Comparison of ENCODE assay signal across 1 cellular context in genomic region chr17:82863941-82864720, GRCh38.
TF ChIP-seq lines count a peak whose summit lies in the region.

No MANE protein-coding gene starts in this region.

TF ChIP-seq in K562, 482 proteins besides CTCF, POLR2A, EP300 and RAD21 (continued from another document and continues in another):
- TF ChIP-seq ZNF639 (CRISPR knock-in tag; conservative IDR thresholded peaks at IDR 0.05 in 1 of 2, IDR thresholded peaks at IDR 0.05 in 1 of 2) (0 out of 4 replicates have a peak, but pooled peaks of 1 of the 2 experiments have one; percentile 50), ZNF395 (CRISPR knock-in tag; IDR thresholded peaks at IDR 0.05) (no peak), PML (IDR thresholded peaks at IDR 0.05; ENCODE audit: low read length) (no peak), ARID3A (IDR thresholded peaks at IDR 0.05; ENCODE audit: borderline replicate concordance, low read depth, low read length) (no peak), U2AF1 (optimal IDR thresholded peaks at IDR 0.05; ENCODE audit: low read depth, low read length) (no peak), ZNF184 (CRISPR knock-in tag; IDR thresholded peaks at IDR 0.05) (no peak), SMARCE1 (IDR thresholded peaks at IDR 0.05) (peak; percentile 75; the same call in 1 of the 2 replicates), ZNF133 (CRISPR knock-in tag; IDR thresholded peaks at IDR 0.05) (no peak), VEZF1 (CRISPR knock-in tag; IDR thresholded peaks at IDR 0.05) (no peak), NR0B1 (IDR thresholded peaks at IDR 0.05; ENCODE audit: partially characterized antibody) (no peak), ZMIZ1 (IDR thresholded peaks at IDR 0.05; ENCODE audit: low read depth in 2 of 2, low read length in 2 of 2) (no peak), TCF15 (CRISPR knock-in tag; IDR thresholded peaks at IDR 0.05) (no peak), HOXB6 (CRISPR knock-in tag; IDR thresholded peaks at IDR 0.05; ENCODE audit: borderline replicate concordance) (no peak), GTF2E2 (tag; IDR thresholded peaks at IDR 0.05) (no peak), SMARCC2 (IDR thresholded peaks at IDR 0.05; ENCODE audit: low read depth) (peak; percentile 60; the same call in 1 of the 2 replicates), SNRNP70 (optimal IDR thresholded peaks at IDR 0.05; ENCODE audit: low read depth, low read length) (no peak), POLR2G (IDR thresholded peaks at IDR 0.05; ENCODE audit: low read depth, low read length) (no peak), SLC30A9 (CRISPR knock-in tag; IDR thresholded peaks at IDR 0.05) (no peak), UBTF (IDR thresholded peaks at IDR 0.05; ENCODE audit: borderline replicate concordance in 1 of 2, low read depth in 2 of 2, low read length in 2 of 2) (no peak), TFAM (CRISPR knock-in tag; conservative IDR thresholded peaks at IDR 0.05) (no peak), KDM1A (IDR thresholded peaks at IDR 0.05) (no peak), MAX (CRISPR knock-in tag; IDR thresholded peaks at IDR 0.05) (no peak), U2AF2 (optimal IDR thresholded peaks at IDR 0.05; ENCODE audit: low read depth, low read length) (no peak), ZNF431 (CRISPR knock-in tag; IDR thresholded peaks at IDR 0.05) (no peak), ZKSCAN1 (IDR thresholded peaks at IDR 0.05; ENCODE audit: low read depth, low read length) (0 out of 2 replicates have a peak, but pooled peaks have one; percentile 10), NFE2 (IDR thresholded peaks at IDR 0.05; ENCODE audit: low read depth) (peak; percentile 78), MED1 (CRISPR knock-in tag; IDR thresholded peaks at IDR 0.05; ENCODE audit: borderline replicate concordance) (no peak), KDM4B (IDR thresholded peaks at IDR 0.05; ENCODE audit: borderline replicate concordance in 2 of 2, low read depth in 1 of 2) (no peak), RCOR1 (IDR thresholded peaks at IDR 0.05; ENCODE audit: borderline replicate concordance in 1 of 2, low read depth in 2 of 2, low read length in 2 of 2) (peak in 1 of 2 experiments; percentile 33; a peak in 1 of 4 replicates), ILK (tag; IDR thresholded peaks at IDR 0.05; ENCODE audit: borderline replicate concordance, low read depth) (no peak), ARID2 (IDR thresholded peaks at IDR 0.05) (no peak), CBX3 (IDR thresholded peaks at IDR 0.05; ENCODE audit: borderline replicate concordance in 1 of 2, low read length in 2 of 2) (0 out of 3 replicates have a peak, but pooled peaks of 1 of the 2 experiments have one; percentile 41), ZNF507 (tag; conservative IDR thresholded peaks at IDR 0.05) (no peak), ZNF274 (IDR thresholded peaks at IDR 0.05; ENCODE audit: borderline replicate concordance, low read depth, low read length) (no peak), ZNF707 (CRISPR knock-in tag; conservative IDR thresholded peaks at IDR 0.05) (no peak), ILF3 (IDR thresholded peaks at IDR 0.05; ENCODE audit: borderline replicate concordance) (no peak), RNF2 (IDR thresholded peaks at IDR 0.05) (0 out of 2 replicates have a peak, but pooled peaks have one; percentile 25), POLR2AphosphoS2 (IDR thresholded peaks at IDR 0.05; ENCODE audit: low read length) (no peak), HDAC1 (IDR thresholded peaks at IDR 0.05) (peak in 1 of 2 experiments; percentile 10; a peak in 1 of 4 replicates), MYC (IDR thresholded peaks at IDR 0.05; ENCODE audit: low read depth, low read length) (0 out of 2 replicates have a peak, but pooled peaks have one; percentile 38), MYC (CRISPR knock-in tag; IDR thresholded peaks at IDR 0.05; ENCODE audit: borderline replicate concordance, low read depth) (no peak), L3MBTL2 (IDR thresholded peaks at IDR 0.05) (peak; percentile 66), GATA2 (CRISPR knock-in tag; IDR thresholded peaks at IDR 0.05) (no peak), HES1 (IDR thresholded peaks at IDR 0.05; ENCODE audit: low read depth) (no peak), DPF2 (IDR thresholded peaks at IDR 0.05) (peak; percentile 74), CREB1 (IDR thresholded peaks at IDR 0.05) (0 out of 2 replicates have a peak, but pooled peaks have one; percentile 19), CREB1 (CRISPR knock-in tag; IDR thresholded peaks at IDR 0.05) (no peak; the same call in 1 of the 2 replicates), CBFA2T3 (IDR thresholded peaks at IDR 0.05) (0 out of 2 replicates have a peak, but pooled peaks have one; percentile 30), SMAD3 (CRISPR knock-in tag; conservative IDR thresholded peaks at IDR 0.05) (no peak), HDAC8 (tag; IDR thresholded peaks at IDR 0.05) (no peak), ZNF766 (CRISPR knock-in tag; conservative IDR thresholded peaks at IDR 0.05) (0 out of 2 replicates have a peak, but pooled peaks have one; percentile 30), ARID1B (IDR thresholded peaks at IDR 0.05) (peak; percentile 66), BCOR (IDR thresholded peaks at IDR 0.05) (no peak), ZBTB7A (IDR thresholded peaks at IDR 0.05; ENCODE audit: borderline replicate concordance, control insufficient read depth, low read depth, low read length) (no peak; the same call in 1 of the 2 replicates), ZNF239 (CRISPR knock-in tag; IDR thresholded peaks at IDR 0.05) (no peak), PCBP1 (IDR thresholded peaks at IDR 0.05; ENCODE audit: low read depth, low read length, poor library complexity, severe bottlenecking) (no peak), NFE2L1 (tag; IDR thresholded peaks at IDR 0.05; ENCODE audit: borderline replicate concordance, low read depth) (no peak), SAP30 (IDR thresholded peaks at IDR 0.05; ENCODE audit: borderline replicate concordance, insufficient read depth, low read depth, low read length, poor library complexity, severe bottlenecking) (no peak), TAF15 (IDR thresholded peaks at IDR 0.05; ENCODE audit: low read depth, low read length) (no peak)
